1 cellular context compared by ENCODE assay signal in the genomic region with DNA sequence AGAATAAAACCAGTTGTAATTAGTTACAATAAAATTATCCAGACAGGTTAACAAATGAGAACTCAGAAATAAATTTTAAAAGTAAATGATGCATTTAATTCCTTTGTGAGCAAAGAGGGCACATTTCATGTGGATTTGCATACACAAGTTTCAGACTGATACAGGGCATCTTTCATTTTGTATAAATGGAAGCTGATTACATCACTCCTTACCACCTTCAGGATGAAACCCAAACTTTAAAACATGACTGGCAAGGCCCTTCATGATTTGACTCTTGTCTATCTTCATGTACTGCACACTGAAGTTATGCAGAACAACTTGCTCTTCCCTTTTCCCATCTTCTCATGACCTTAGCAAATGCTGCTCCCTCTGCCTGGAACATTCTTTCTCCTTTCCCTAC.
TF ChIP-seq lines count a peak whose summit lies in the region.

No MANE protein-coding gene starts in this region.

TF ChIP-seq in GM12878, 131 proteins besides CTCF, POLR2A, EP300 and RAD21 (continued from another document):
- TF ChIP-seq, protein P1, sequence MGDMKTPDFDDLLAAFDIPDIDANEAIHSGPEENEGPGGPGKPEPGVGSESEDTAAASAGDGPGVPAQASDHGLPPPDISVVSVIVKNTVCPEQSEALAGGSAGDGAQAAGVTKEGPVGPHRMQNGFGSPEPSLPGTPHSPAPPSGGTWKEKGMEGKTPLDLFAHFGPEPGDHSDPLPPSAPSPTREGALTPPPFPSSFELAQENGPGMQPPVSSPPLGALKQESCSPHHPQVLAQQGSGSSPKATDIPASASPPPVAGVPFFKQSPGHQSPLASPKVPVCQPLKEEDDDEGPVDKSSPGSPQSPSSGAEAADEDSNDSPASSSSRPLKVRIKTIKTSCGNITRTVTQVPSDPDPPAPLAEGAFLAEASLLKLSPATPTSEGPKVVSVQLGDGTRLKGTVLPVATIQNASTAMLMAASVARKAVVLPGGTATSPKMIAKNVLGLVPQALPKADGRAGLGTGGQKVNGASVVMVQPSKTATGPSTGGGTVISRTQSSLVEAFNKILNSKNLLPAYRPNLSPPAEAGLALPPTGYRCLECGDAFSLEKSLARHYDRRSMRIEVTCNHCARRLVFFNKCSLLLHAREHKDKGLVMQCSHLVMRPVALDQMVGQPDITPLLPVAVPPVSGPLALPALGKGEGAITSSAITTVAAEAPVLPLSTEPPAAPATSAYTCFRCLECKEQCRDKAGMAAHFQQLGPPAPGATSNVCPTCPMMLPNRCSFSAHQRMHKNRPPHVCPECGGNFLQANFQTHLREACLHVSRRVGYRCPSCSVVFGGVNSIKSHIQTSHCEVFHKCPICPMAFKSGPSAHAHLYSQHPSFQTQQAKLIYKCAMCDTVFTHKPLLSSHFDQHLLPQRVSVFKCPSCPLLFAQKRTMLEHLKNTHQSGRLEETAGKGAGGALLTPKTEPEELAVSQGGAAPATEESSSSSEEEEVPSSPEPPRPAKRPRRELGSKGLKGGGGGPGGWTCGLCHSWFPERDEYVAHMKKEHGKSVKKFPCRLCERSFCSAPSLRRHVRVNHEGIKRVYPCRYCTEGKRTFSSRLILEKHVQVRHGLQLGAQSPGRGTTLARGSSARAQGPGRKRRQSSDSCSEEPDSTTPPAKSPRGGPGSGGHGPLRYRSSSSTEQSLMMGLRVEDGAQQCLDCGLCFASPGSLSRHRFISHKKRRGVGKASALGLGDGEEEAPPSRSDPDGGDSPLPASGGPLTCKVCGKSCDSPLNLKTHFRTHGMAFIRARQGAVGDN (IDR thresholded peaks at IDR 0.05): no peak
- TF ChIP-seq, protein P2, sequence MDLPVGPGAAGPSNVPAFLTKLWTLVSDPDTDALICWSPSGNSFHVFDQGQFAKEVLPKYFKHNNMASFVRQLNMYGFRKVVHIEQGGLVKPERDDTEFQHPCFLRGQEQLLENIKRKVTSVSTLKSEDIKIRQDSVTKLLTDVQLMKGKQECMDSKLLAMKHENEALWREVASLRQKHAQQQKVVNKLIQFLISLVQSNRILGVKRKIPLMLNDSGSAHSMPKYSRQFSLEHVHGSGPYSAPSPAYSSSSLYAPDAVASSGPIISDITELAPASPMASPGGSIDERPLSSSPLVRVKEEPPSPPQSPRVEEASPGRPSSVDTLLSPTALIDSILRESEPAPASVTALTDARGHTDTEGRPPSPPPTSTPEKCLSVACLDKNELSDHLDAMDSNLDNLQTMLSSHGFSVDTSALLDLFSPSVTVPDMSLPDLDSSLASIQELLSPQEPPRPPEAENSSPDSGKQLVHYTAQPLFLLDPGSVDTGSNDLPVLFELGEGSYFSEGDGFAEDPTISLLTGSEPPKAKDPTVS (IDR thresholded peaks at IDR 0.05; ENCODE audit: low read depth, low read length): no peak
- no peak for TF ChIP-seq IRF4 (IDR thresholded peaks at IDR 0.05; ENCODE audit: low read depth, low read length)
- no peak for TF ChIP-seq BRCA1 (IDR thresholded peaks at IDR 0.05; ENCODE audit: low read depth, low read length)
- no peak for TF ChIP-seq RAD51 (IDR thresholded peaks at IDR 0.05)
- no peak for TF ChIP-seq HDGF (IDR thresholded peaks at IDR 0.05)
- TF ChIP-seq MYC (IDR thresholded peaks at IDR 0.05; ENCODE audit: insufficient read depth, insufficient read length, insufficient replicate concordance, low read length, severe bottlenecking): no peak
- TF ChIP-seq, protein P3, sequence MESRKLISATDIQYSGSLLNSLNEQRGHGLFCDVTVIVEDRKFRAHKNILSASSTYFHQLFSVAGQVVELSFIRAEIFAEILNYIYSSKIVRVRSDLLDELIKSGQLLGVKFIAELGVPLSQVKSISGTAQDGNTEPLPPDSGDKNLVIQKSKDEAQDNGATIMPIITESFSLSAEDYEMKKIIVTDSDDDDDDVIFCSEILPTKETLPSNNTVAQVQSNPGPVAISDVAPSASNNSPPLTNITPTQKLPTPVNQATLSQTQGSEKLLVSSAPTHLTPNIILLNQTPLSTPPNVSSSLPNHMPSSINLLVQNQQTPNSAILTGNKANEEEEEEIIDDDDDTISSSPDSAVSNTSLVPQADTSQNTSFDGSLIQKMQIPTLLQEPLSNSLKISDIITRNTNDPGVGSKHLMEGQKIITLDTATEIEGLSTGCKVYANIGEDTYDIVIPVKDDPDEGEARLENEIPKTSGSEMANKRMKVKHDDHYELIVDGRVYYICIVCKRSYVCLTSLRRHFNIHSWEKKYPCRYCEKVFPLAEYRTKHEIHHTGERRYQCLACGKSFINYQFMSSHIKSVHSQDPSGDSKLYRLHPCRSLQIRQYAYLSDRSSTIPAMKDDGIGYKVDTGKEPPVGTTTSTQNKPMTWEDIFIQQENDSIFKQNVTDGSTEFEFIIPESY (IDR thresholded peaks at IDR 0.05): no peak
